ENCODE assay signal across 28 cellular contexts in genomic region chrX:4238916-4239315, GRCh38.
"Had no signal": no experiment of that assay in that cellular context is flagged by ENCODE, and none has a peak within 500 bp of the region (broad histone marks: within the 10 kb centered on the region; RNA-seq: fewer than 3 reads in every experiment).

No MANE protein-coding gene starts in this region.

- DNase-seq: activated B cell treated with CpG ODN at 0.5 μM for 24 hours; activated CD4-positive, alpha-beta memory T cell treated with anti-CD3 and anti-CD28 coated beads for 36 hours; activated CD4-positive, alpha-beta T cell treated with anti-CD3 and anti-CD28 coated beads for 4 hours; activated CD4-positive, alpha-beta T cell treated with anti-CD3 and anti-CD28 coated beads, Interleukin-2, amount 10 ng/mL, durations not matched to agents 24 days and 14 days; activated CD4-positive, alpha-beta T cell treated with anti-CD3 and anti-CD28 coated beads, Interleukin-2, amount 50 U/mL, for 1 hour; activated CD4-positive, alpha-beta T cell treated with anti-CD3 and anti-CD28 coated beads, Interleukin-2, amount 50 U/mL, for 4 hours; activated CD4-positive, CD25-positive, alpha-beta regulatory T cell treated with anti-CD3 and anti-CD28 coated beads, Interleukin-2, amount 50 U/mL, for 72 hours; activated CD8-positive, alpha-beta memory T cell treated with anti-CD3 and anti-CD28 coated beads, Interleukin-2, amount 50 U/mL, for 4 hours; activated CD8-positive, alpha-beta T cell treated with anti-CD3 and anti-CD28 coated beads for 36 hours; activated effector memory CD4-positive, alpha-beta T cell treated with Interleukin-2 at 50 U/mL for 16 hours; activated gamma-delta T cell; activated naive CD4-positive, alpha-beta T cell treated with anti-CD3 and anti-CD28 coated beads, Interleukin-2, amount 10 ng/mL, durations not matched to agents 7 days and 5 days; activated naive CD4-positive, alpha-beta T cell treated with Interleukin-2 at 50 U/mL for 16 hours; activated naive CD8-positive, alpha-beta T cell treated with anti-CD3 and anti-CD28 coated beads, Interleukin-2, amount 10 ng/mL, durations not matched to agents 7 days and 5 days; activated naive CD8-positive, alpha-beta T cell treated with anti-CD3 and anti-CD28 coated beads, Interleukin-2, amount 50 U/mL, for 24 hours; activated T-cell treated with anti-CD3 and anti-CD28 coated beads for 4 hours; activated T-cell treated with anti-CD3 and anti-CD28 coated beads, Interleukin-2, amount 50 U/mL, for 24 hours; activated T-cell treated with anti-CD3 and anti-CD28 coated beads, Interleukin-2, amount 50 U/mL, for 48 hours; amygdala; anterior cingulate cortex; caudate nucleus; cerebellar nuclear complex; T-helper 2 cell; T-helper 9 cell had no signal

- H3K4me3 ChIP-seq: ascending aorta, cardiac muscle cell had no signal

- H3K27ac ChIP-seq: ascending aorta, cardiac muscle cell, VCaP had no signal

- H3K27me3 ChIP-seq: ascending aorta, cardiac muscle cell had no signal

- H3K4me1 ChIP-seq: ascending aorta had no signal

- FAIRE-seq: TTC549 had no signal

- ATAC-seq: activated CD8-positive, alpha-beta T cell treated with anti-CD3 and anti-CD28 coated beads for 36 hours; activated naive CD8-positive, alpha-beta T cell treated with anti-CD3 and anti-CD28 coated beads, Interleukin-2, amount 50 U/mL, for 24 hours had no signal

- H3K36me3 ChIP-seq: ascending aorta, cardiac muscle cell had no signal
